1 cellular context compared by ENCODE assay signal in the genomic region with DNA sequence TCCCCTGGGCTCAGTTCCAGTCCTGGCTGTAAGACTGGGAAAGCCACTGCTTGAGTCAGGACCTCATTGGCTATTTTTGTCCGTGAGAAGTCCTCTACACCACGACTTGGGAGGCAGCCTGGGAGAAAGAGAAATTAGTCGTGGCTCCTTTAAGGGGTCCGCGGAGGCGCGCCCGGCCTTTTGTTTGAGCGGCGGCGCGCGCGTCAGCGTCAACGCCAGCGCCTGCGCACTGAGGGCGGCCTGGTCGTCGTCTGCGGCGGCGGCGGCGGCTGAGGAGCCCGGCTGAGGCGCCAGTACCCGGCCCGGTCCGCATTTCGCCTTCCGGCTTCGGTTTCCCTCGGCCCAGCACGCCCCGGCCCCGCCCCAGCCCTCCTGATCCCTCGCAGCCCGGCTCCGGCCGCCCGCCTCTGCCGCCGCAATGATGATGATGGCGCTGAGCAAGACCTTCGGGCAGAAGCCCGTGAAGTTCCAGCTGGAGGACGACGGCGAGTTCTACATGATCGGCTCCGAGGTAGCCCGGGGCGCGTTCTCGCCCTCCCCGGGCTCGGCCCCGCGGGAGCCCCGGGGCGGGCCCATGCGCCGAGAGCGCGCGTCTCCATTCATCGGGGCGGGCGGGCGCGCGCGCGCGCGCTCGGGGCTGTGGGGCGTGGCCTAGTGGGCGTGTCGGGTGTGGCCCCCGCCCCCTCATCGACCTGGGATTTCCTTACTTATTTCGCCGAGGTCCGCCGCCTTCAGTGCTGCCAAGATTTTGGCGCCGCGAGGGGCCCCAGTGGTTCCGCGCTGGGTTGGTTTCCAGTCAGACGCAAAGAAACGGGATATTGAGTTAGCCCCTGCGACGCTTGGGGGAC.
TF ChIP-seq lines count a peak whose summit lies in the region.

A gene (plus strand): TSS at position 215 of the 848 bp plus-strand sequence. CDS start 204 bp downstream, at position 419.

TF ChIP-seq in HepG2, 621 proteins besides CTCF, POLR2A, EP300 and RAD21 (continued from another document and continues in another):
- TF ChIP-seq, protein P1, sequence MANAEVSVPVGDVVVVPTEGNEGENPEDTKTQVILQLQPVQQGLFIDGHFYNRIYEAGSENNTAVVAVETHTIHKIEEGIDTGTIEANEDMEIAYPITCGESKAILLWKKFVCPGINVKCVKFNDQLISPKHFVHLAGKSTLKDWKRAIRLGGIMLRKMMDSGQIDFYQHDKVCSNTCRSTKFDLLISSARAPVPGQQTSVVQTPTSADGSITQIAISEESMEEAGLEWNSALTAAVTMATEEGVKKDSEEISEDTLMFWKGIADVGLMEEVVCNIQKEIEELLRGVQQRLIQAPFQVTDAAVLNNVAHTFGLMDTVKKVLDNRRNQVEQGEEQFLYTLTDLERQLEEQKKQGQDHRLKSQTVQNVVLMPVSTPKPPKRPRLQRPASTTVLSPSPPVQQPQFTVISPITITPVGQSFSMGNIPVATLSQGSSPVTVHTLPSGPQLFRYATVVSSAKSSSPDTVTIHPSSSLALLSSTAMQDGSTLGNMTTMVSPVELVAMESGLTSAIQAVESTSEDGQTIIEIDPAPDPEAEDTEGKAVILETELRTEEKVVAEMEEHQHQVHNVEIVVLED (CRISPR knock-in tag; IDR thresholded peaks at IDR 0.05; ENCODE audit: borderline replicate concordance): peak; percentile 92
- TF ChIP-seq STAT5B (CRISPR knock-in tag; IDR thresholded peaks at IDR 0.05): no peak
- TF ChIP-seq ZFY (CRISPR knock-in tag; IDR thresholded peaks at IDR 0.05): peak; percentile 95
- TF ChIP-seq DR1 (CRISPR knock-in tag; IDR thresholded peaks at IDR 0.05): no peak; the same call in 1 of the 2 replicates
- 0 out of 2 replicates have a peak, but pooled peaks have one; percentile 6 for TF ChIP-seq GTF2F1 (IDR thresholded peaks at IDR 0.05; ENCODE audit: low read length)
- TF ChIP-seq HDAC1 (CRISPR knock-in tag; IDR thresholded peaks at IDR 0.05): peak; percentile 39
- TF ChIP-seq ZNF550 (CRISPR knock-in tag; IDR thresholded peaks at IDR 0.05; ENCODE audit: borderline replicate concordance): no peak
- no peak for TF ChIP-seq ZNF572 (CRISPR knock-in tag; IDR thresholded peaks at IDR 0.05)
- TF ChIP-seq ZNF83 (CRISPR knock-in tag; IDR thresholded peaks at IDR 0.05; ENCODE audit: borderline replicate concordance): no peak
- TF ChIP-seq ZBTB8A (CRISPR knock-in tag; IDR thresholded peaks at IDR 0.05; ENCODE audit: borderline replicate concordance, low read depth): peak; percentile 45; the same call in 1 of the 2 replicates
- TF ChIP-seq CCDC6 (CRISPR knock-in tag; IDR thresholded peaks at IDR 0.05): peak; percentile 78; the same call in 1 of the 2 replicates
- TF ChIP-seq IKZF4 (CRISPR knock-in tag; IDR thresholded peaks at IDR 0.05; ENCODE audit: borderline replicate concordance, low read depth, not compliant biosample characterization): no peak
- no peak for TF ChIP-seq NFRKB (IDR thresholded peaks at IDR 0.05)
- TF ChIP-seq MYNN (CRISPR knock-in tag; IDR thresholded peaks at IDR 0.05; ENCODE audit: low read depth): no peak
- TF ChIP-seq ZNF768 (CRISPR knock-in tag; IDR thresholded peaks at IDR 0.05): no peak
- 0 out of 2 replicates have a peak, but pooled peaks have one; percentile 38 for TF ChIP-seq ZSCAN12 (CRISPR knock-in tag; IDR thresholded peaks at IDR 0.05)
- no peak for TF ChIP-seq ZNF552 (CRISPR knock-in tag; IDR thresholded peaks at IDR 0.05; ENCODE audit: borderline replicate concordance)
- TF ChIP-seq SP140L (CRISPR knock-in tag; IDR thresholded peaks at IDR 0.05; ENCODE audit: borderline replicate concordance): no peak
- no peak for TF ChIP-seq HMG20B (CRISPR knock-in tag; conservative IDR thresholded peaks at IDR 0.05)
- TF ChIP-seq ZMYM2 (CRISPR knock-in tag; IDR thresholded peaks at IDR 0.05): no peak
- TF ChIP-seq NR2C2 (CRISPR knock-in tag; IDR thresholded peaks at IDR 0.05; ENCODE audit: borderline replicate concordance): 0 out of 2 replicates have a peak, but pooled peaks have one; percentile 19
- TF ChIP-seq, protein P2, sequence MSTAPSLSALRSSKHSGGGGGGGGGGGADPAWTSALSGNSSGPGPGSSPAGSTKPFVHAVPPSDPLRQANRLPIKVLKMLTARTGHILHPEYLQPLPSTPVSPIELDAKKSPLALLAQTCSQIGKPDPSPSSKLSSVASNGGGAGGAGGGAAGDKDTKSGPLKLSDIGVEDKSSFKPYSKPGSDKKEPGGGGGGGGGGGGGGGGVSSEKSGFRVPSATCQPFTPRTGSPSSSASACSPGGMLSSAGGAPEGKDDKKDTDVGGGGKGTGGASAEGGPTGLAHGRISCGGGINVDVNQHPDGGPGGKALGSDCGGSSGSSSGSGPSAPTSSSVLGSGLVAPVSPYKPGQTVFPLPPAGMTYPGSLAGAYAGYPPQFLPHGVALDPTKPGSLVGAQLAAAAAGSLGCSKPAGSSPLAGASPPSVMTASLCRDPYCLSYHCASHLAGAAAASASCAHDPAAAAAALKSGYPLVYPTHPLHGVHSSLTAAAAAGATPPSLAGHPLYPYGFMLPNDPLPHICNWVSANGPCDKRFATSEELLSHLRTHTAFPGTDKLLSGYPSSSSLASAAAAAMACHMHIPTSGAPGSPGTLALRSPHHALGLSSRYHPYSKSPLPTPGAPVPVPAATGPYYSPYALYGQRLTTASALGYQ (CRISPR knock-in tag; IDR thresholded peaks at IDR 0.05): peak; percentile 55; the same call in 1 of the 2 replicates
- no peak for TF ChIP-seq SIX1 (CRISPR knock-in tag; IDR thresholded peaks at IDR 0.05; ENCODE audit: borderline replicate concordance)
- no peak for TF ChIP-seq NCOA1 (CRISPR knock-in tag; IDR thresholded peaks at IDR 0.05)
- TF ChIP-seq ZNF615 (CRISPR knock-in tag; IDR thresholded peaks at IDR 0.05; ENCODE audit: borderline replicate concordance): no peak
- no peak for TF ChIP-seq SUZ12 (IDR thresholded peaks at IDR 0.05; ENCODE audit: low read depth, low read length)
- no peak; the same call in 1 of the 2 replicates for TF ChIP-seq SIN3A (IDR thresholded peaks at IDR 0.05; ENCODE audit: borderline replicate concordance, low read depth, low read length)
- TF ChIP-seq, protein P3, sequence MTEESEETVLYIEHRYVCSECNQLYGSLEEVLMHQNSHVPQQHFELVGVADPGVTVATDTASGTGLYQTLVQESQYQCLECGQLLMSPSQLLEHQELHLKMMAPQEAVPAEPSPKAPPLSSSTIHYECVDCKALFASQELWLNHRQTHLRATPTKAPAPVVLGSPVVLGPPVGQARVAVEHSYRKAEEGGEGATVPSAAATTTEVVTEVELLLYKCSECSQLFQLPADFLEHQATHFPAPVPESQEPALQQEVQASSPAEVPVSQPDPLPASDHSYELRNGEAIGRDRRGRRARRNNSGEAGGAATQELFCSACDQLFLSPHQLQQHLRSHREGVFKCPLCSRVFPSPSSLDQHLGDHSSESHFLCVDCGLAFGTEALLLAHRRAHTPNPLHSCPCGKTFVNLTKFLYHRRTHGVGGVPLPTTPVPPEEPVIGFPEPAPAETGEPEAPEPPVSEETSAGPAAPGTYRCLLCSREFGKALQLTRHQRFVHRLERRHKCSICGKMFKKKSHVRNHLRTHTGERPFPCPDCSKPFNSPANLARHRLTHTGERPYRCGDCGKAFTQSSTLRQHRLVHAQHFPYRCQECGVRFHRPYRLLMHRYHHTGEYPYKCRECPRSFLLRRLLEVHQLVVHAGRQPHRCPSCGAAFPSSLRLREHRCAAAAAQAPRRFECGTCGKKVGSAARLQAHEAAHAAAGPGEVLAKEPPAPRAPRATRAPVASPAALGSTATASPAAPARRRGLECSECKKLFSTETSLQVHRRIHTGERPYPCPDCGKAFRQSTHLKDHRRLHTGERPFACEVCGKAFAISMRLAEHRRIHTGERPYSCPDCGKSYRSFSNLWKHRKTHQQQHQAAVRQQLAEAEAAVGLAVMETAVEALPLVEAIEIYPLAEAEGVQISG (CRISPR knock-in tag; IDR thresholded peaks at IDR 0.05): no peak; the same call in 1 of the 2 replicates
- TF ChIP-seq, protein P4, sequence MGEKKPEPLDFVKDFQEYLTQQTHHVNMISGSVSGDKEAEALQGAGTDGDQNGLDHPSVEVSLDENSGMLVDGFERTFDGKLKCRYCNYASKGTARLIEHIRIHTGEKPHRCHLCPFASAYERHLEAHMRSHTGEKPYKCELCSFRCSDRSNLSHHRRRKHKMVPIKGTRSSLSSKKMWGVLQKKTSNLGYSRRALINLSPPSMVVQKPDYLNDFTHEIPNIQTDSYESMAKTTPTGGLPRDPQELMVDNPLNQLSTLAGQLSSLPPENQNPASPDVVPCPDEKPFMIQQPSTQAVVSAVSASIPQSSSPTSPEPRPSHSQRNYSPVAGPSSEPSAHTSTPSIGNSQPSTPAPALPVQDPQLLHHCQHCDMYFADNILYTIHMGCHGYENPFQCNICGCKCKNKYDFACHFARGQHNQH (CRISPR knock-in tag; IDR thresholded peaks at IDR 0.05): 0 out of 2 replicates have a peak, but pooled peaks have one; percentile 24
- TF ChIP-seq ARNTL (CRISPR knock-in tag; IDR thresholded peaks at IDR 0.05): no peak
- TF ChIP-seq NBN (conservative IDR thresholded peaks at IDR 0.05): no peak
- TF ChIP-seq RBM22 (optimal IDR thresholded peaks at IDR 0.05; ENCODE audit: low read length): no peak
- no peak for TF ChIP-seq FOSL1 (CRISPR knock-in tag; IDR thresholded peaks at IDR 0.05; ENCODE audit: borderline replicate concordance)
- no peak for TF ChIP-seq KDM1A (CRISPR knock-in tag; IDR thresholded peaks at IDR 0.05)
- TF ChIP-seq ZNF670 (CRISPR knock-in tag; IDR thresholded peaks at IDR 0.05; ENCODE audit: borderline replicate concordance): no peak
- TF ChIP-seq, protein P5, sequence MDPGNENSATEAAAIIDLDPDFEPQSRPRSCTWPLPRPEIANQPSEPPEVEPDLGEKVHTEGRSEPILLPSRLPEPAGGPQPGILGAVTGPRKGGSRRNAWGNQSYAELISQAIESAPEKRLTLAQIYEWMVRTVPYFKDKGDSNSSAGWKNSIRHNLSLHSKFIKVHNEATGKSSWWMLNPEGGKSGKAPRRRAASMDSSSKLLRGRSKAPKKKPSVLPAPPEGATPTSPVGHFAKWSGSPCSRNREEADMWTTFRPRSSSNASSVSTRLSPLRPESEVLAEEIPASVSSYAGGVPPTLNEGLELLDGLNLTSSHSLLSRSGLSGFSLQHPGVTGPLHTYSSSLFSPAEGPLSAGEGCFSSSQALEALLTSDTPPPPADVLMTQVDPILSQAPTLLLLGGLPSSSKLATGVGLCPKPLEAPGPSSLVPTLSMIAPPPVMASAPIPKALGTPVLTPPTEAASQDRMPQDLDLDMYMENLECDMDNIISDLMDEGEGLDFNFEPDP (CRISPR knock-in tag; conservative IDR thresholded peaks at IDR 0.05): no peak
- no peak for TF ChIP-seq ELF4 (CRISPR knock-in tag; IDR thresholded peaks at IDR 0.05; ENCODE audit: borderline replicate concordance)
- TF ChIP-seq, protein P6, sequence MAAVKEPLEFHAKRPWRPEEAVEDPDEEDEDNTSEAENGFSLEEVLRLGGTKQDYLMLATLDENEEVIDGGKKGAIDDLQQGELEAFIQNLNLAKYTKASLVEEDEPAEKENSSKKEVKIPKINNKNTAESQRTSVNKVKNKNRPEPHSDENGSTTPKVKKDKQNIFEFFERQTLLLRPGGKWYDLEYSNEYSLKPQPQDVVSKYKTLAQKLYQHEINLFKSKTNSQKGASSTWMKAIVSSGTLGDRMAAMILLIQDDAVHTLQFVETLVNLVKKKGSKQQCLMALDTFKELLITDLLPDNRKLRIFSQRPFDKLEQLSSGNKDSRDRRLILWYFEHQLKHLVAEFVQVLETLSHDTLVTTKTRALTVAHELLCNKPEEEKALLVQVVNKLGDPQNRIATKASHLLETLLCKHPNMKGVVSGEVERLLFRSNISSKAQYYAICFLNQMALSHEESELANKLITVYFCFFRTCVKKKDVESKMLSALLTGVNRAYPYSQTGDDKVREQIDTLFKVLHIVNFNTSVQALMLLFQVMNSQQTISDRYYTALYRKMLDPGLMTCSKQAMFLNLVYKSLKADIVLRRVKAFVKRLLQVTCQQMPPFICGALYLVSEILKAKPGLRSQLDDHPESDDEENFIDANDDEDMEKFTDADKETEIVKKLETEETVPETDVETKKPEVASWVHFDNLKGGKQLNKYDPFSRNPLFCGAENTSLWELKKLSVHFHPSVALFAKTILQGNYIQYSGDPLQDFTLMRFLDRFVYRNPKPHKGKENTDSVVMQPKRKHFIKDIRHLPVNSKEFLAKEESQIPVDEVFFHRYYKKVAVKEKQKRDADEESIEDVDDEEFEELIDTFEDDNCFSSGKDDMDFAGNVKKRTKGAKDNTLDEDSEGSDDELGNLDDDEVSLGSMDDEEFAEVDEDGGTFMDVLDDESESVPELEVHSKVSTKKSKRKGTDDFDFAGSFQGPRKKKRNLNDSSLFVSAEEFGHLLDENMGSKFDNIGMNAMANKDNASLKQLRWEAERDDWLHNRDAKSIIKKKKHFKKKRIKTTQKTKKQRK (IDR thresholded peaks at IDR 0.05; ENCODE audit: low read length): no peak
- no peak for TF ChIP-seq U2AF2 (IDR thresholded peaks at IDR 0.05; ENCODE audit: low read depth, low read length)
- no peak for TF ChIP-seq KMT2B (CRISPR knock-in tag; IDR thresholded peaks at IDR 0.05)
- peak; percentile 7 for TF ChIP-seq RXRA (CRISPR knock-in tag; IDR thresholded peaks at IDR 0.05)
- no peak for TF ChIP-seq HMG20A (CRISPR knock-in tag; IDR thresholded peaks at IDR 0.05; ENCODE audit: borderline replicate concordance)
- TF ChIP-seq PHF20 (CRISPR knock-in tag; IDR thresholded peaks at IDR 0.05): peak; percentile 53; the same call in 1 of the 2 replicates
- TF ChIP-seq, protein P7, sequence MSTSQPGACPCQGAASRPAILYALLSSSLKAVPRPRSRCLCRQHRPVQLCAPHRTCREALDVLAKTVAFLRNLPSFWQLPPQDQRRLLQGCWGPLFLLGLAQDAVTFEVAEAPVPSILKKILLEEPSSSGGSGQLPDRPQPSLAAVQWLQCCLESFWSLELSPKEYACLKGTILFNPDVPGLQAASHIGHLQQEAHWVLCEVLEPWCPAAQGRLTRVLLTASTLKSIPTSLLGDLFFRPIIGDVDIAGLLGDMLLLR (CRISPR knock-in tag; IDR thresholded peaks at IDR 0.05): peak; percentile 66
- TF ChIP-seq, protein P8, sequence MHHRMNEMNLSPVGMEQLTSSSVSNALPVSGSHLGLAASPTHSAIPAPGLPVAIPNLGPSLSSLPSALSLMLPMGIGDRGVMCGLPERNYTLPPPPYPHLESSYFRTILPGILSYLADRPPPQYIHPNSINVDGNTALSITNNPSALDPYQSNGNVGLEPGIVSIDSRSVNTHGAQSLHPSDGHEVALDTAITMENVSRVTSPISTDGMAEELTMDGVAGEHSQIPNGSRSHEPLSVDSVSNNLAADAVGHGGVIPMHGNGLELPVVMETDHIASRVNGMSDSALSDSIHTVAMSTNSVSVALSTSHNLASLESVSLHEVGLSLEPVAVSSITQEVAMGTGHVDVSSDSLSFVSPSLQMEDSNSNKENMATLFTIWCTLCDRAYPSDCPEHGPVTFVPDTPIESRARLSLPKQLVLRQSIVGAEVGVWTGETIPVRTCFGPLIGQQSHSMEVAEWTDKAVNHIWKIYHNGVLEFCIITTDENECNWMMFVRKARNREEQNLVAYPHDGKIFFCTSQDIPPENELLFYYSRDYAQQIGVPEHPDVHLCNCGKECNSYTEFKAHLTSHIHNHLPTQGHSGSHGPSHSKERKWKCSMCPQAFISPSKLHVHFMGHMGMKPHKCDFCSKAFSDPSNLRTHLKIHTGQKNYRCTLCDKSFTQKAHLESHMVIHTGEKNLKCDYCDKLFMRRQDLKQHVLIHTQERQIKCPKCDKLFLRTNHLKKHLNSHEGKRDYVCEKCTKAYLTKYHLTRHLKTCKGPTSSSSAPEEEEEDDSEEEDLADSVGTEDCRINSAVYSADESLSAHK (CRISPR knock-in tag; IDR thresholded peaks at IDR 0.05; ENCODE audit: borderline replicate concordance): no peak
- no peak for TF ChIP-seq SOX5 (CRISPR knock-in tag; IDR thresholded peaks at IDR 0.05; ENCODE audit: borderline replicate concordance)
- no peak for TF ChIP-seq ZBTB7B (CRISPR knock-in tag; IDR thresholded peaks at IDR 0.05)
- TF ChIP-seq KLF15 (CRISPR knock-in tag; IDR thresholded peaks at IDR 0.05; ENCODE audit: borderline replicate concordance): 0 out of 2 replicates have a peak, but pooled peaks have one; percentile 76
- TF ChIP-seq NFYB (CRISPR knock-in tag; IDR thresholded peaks at IDR 0.05): no peak
- TF ChIP-seq NFE2L1 (CRISPR knock-in tag; IDR thresholded peaks at IDR 0.05; ENCODE audit: borderline replicate concordance): no peak
